9 cellular contexts compared by ENCODE assay signal in the genomic region with DNA sequence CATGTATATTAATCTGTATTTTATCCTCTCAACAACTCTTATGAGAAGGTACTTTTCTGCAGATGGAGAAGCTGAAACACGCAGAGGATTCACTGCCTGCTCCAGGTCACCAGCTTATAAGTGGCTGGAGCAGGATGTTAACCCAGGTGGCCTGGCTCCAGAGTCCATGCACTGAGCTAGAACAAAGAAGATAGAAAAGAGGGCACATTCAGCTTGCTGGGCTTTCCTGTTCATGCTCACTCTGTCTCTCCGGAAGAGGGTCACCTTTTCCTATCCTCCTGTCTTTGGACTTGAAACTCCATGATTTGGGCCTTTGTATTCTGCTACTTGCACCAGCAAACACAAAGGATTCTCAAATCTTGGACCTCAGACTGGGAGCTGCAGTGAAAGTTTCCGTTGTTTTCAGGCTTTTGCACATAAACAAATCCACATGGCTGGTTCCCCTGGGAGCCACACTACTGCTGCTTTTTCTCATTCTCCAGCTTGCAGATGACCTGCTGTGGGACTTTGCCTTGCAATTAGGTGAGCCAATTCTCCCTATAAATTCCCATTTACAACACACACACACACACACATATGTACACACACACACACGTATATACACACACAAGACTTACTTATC.
DNase-seq lines count a peak whose midpoint lies in the region; ATAC-seq, FAIRE-seq and TF ChIP-seq lines count a peak whose summit lies in the region.
"Had no signal": no experiment of that assay in that cellular context is flagged by ENCODE, and none has a peak within 500 bp of the region (broad histone marks: within the 10 kb centered on the region; RNA-seq: fewer than 3 reads in every experiment).

No MANE protein-coding gene starts in this region.

- peaks cover 0 to 8% of the 10 kb centered on the region in 2 experiments; a peak in 3 of 5 replicates for H3K4me1 ChIP-seq in K562 (replicated peaks in 1 of 2; ENCODE audit: control insufficient read depth in 2 of 2, insufficient read depth in 2 of 2, low read length in 2 of 2)

- TF ChIP-seq EP300 in K562 (IDR thresholded peaks at IDR 0.05; ENCODE audit: low read length) = no peak

- DNase-seq in DMS 273 (lab: John Stamatoyannopoulos, UW; ENCODE audit: unreplicated experiment) = peak; percentile 54
- DNase-seq in DMS 273 treated with DMSO at 0.1 percent for 48 hours (lab: John Stamatoyannopoulos, UW) = no peak
- peak; percentile 28 for DNase-seq in NB4 (ENCODE audit: low read depth)
- DNase-seq in K562 (ENCODE audit: extremely low read depth in 1 of 4, low spot score in 3 of 4) = peak; percentile 5 to 20 (median 8)
- no peak for DNase-seq in neural crest cell (ENCODE audit: low read depth, low spot score)
- DNase-seq in H54 (ENCODE audit: insufficient read length, low spot score) = no peak
- no peak for DNase-seq in HuH-7.5 (ENCODE audit: low spot score)
- DNase-seq in hepatic stellate cell (ENCODE audit: low spot score) = no peak

- no peaks in the 10 kb centered on the region for H3K9me1 ChIP-seq in K562 (ENCODE audit: control insufficient read depth, insufficient read depth, low read length)

- no peaks in the 10 kb centered on the region; the same call in 1 of the 2 replicates for H4K20me1 ChIP-seq in K562 (replicated peaks; ENCODE audit: control insufficient read depth, insufficient read depth, low read length)

- no peaks in the 10 kb centered on the region for H3K9me3 ChIP-seq in K562 (replicated peaks; ENCODE audit: control insufficient read depth, insufficient read depth, low read depth, low read length)

- H3K9me3 Mint-ChIP-seq in neural crest cell = no peaks in the 10 kb centered on the region
- H3K9me3 Mint-ChIP-seq: dendritic cell treated with granulocyte-macrophage colony-stimulating factor and Interleukin-4, amounts not matched to agents 40 ng/mL and 50 ng/mL, for 4 days had no signal

- no peaks in the 10 kb centered on the region for H3K36me3 Mint-ChIP-seq in neural crest cell (ENCODE audit: low read depth)

- peak overlapping the region; percentile 54 for H3K4me3 ChIP-seq in NB4 (ENCODE audit: low read depth, low read length)
- peak overlapping the region; percentile 73 for H3K4me3 ChIP-seq in K562

- peak overlapping the region; percentile 97 for H3K4me3 Mint-ChIP-seq in neural crest cell

- peak overlapping the region; percentile 97 for H2AFZ ChIP-seq in K562 (ENCODE audit: low read depth, low read length)

- FAIRE-seq in K562 (lab: Jason Lieb, UNC) (peak; percentile 29), H54 (lab: Jason Lieb, UNC) (no peak)

- H3K36me3 ChIP-seq in K562 (ENCODE audit: control insufficient read depth, insufficient read depth, low read length) = peaks cover 8% of the 10 kb centered on the region; the same call in 1 of the 3 replicates

- peak overlapping the region; percentile 78 for H3K4me2 ChIP-seq in K562 (ENCODE audit: insufficient read depth, low read length)

- intact Hi-C loops in K562 (cut with micrococcal nuclease) = loop anchor here (10.0 kb wide), 1 partner anchor 82 kb away; no protein-coding TSS in a partner anchor

- H3K27me3 ChIP-seq in K562 (ENCODE audit: control insufficient read depth in 2 of 2, insufficient read depth in 2 of 2, low read length in 2 of 2) = no peaks in the 10 kb centered on the region

- WGBS in K562 (ENCODE audit: insufficient coverage, low coverage, missing lambda C conversion rate) = 5% methylated on average over 4 of the region's 4 CpGs

- no peak for TF ChIP-seq RAD21 in K562 (CRISPR knock-in tag; conservative IDR thresholded peaks at IDR 0.05 in 1 of 2, IDR thresholded peaks at IDR 0.05 in 1 of 2)

- H3K27ac Mint-ChIP-seq in neural crest cell (ENCODE audit: unreplicated experiment) = no peak overlapping the region

- H3K79me2 ChIP-seq in K562 (ENCODE audit: control insufficient read depth, insufficient read depth, low read length) = peaks cover 52% of the 10 kb centered on the region

- POLR2A ChIA-PET in K562 (lab: Yijun Ruan, JAX) = interaction anchor here (0.6 to 0.8 kb wide), 2 partner anchors 11 to 44 kb away, joined by 3 read pairs; no protein-coding TSS in a partner anchor

- no peak for ATAC-seq in K562

- H3K27me3 Mint-ChIP-seq in neural crest cell (ENCODE audit: low read depth) = no peaks in the 10 kb centered on the region
- H3K27me3 Mint-ChIP-seq: dendritic cell treated with granulocyte-macrophage colony-stimulating factor and Interleukin-4, amounts not matched to agents 40 ng/mL and 50 ng/mL, for 4 days had no signal

- in situ Hi-C loops in K562 (cut with MboI) = no loop called here

- peak overlapping the region; percentile 57 for H3K27ac ChIP-seq in K562 (ENCODE audit: extremely low read depth, low read depth, low read length)

- H3K4me1 Mint-ChIP-seq in neural crest cell = peaks cover 27% of the 10 kb centered on the region

- TSS peak; percentile 76 for BruUV-seq in K562 (replicated peaks; lab: Mats Ljungman, UMichigan)

- peak overlapping the region; percentile 77 to 94; a peak in 3 of 4 replicates for H3K9ac ChIP-seq in K562 (ENCODE audit: insufficient read depth in 1 of 2, low read depth in 2 of 2, low read length in 2 of 2)

- CTCF ChIA-PET in K562 (lab: Yijun Ruan, JAX; ENCODE audit: low intra/inter-chr PET ratio) = no interaction called here

- TF ChIP-seq POLR2A in NB4 (IDR thresholded peaks at IDR 0.05; ENCODE audit: extremely low read depth, insufficient read length) = no peak
- TF ChIP-seq POLR2A in K562 (conservative IDR thresholded peaks at IDR 0.05) = no peak
- TF ChIP-seq POLR2A in H54 (IDR thresholded peaks at IDR 0.05; ENCODE audit: low read depth, low read length) = no peak

- TF ChIP-seq CTCF in NB4 (IDR thresholded peaks at IDR 0.05; ENCODE audit: low read depth, low read length) = no peak
- TF ChIP-seq CTCF in K562 (IDR thresholded peaks at IDR 0.05 in 2 of 3, conservative IDR thresholded peaks at IDR 0.05 in 1 of 3; ENCODE audit: insufficient read depth in 2 of 3, low read depth in 1 of 3, low read length in 3 of 3) = no peak
- no peak for TF ChIP-seq CTCF in neural crest cell (conservative IDR thresholded peaks at IDR 0.05)

TF ChIP-seq in K562, 482 proteins besides CTCF, POLR2A, EP300 and RAD21 (continues in another document):
- no peak for TF ChIP-seq SAP30 (IDR thresholded peaks at IDR 0.05; ENCODE audit: borderline replicate concordance, insufficient read depth, low read depth, low read length, poor library complexity, severe bottlenecking)
- no peak for TF ChIP-seq FOXP1 (CRISPR knock-in tag; IDR thresholded peaks at IDR 0.05)
- TF ChIP-seq SMAD1 (IDR thresholded peaks at IDR 0.05; ENCODE audit: low read depth, low read length, partially characterized antibody) = no peak
- TF ChIP-seq EZH2 (IDR thresholded peaks at IDR 0.05; ENCODE audit: borderline replicate concordance, low read depth, low read length) = no peak
- no peak for TF ChIP-seq ZNF253 (CRISPR knock-in tag; conservative IDR thresholded peaks at IDR 0.05)
- no peak for TF ChIP-seq LEF1 (IDR thresholded peaks at IDR 0.05)
- TF ChIP-seq, protein P1, sequence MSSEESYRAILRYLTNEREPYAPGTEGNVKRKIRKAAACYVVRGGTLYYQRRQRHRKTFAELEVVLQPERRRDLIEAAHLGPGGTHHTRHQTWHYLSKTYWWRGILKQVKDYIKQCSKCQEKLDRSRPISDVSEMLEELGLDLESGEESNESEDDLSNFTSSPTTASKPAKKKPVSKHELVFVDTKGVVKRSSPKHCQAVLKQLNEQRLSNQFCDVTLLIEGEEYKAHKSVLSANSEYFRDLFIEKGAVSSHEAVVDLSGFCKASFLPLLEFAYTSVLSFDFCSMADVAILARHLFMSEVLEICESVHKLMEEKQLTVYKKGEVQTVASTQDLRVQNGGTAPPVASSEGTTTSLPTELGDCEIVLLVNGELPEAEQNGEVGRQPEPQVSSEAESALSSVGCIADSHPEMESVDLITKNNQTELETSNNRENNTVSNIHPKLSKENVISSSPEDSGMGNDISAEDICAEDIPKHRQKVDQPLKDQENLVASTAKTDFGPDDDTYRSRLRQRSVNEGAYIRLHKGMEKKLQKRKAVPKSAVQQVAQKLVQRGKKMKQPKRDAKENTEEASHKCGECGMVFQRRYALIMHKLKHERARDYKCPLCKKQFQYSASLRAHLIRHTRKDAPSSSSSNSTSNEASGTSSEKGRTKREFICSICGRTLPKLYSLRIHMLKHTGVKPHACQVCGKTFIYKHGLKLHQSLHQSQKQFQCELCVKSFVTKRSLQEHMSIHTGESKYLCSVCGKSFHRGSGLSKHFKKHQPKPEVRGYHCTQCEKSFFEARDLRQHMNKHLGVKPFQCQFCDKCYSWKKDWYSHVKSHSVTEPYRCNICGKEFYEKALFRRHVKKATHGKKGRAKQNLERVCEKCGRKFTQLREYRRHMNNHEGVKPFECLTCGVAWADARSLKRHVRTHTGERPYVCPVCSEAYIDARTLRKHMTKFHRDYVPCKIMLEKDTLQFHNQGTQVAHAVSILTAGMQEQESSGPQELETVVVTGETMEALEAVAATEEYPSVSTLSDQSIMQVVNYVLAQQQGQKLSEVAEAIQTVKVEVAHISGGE (CRISPR knock-in tag; IDR thresholded peaks at IDR 0.05) = no peak
- TF ChIP-seq CBX1 (IDR thresholded peaks at IDR 0.05; ENCODE audit: low read depth) = no peak

Comparison
In these comparisons a context has a peak if more than half of its experiments do, and no peak if none do; other contexts are left out.
1. DNase-seq: peak in DMS 273 (single experiment), NB4 (single experiment) and K562 (4 of 4); none in DMS 273 treated with DMSO at 0.1 percent for 48 hours (single experiment), neural crest cell (single experiment), H54 (single experiment), HuH-7.5 (single experiment) and hepatic stellate cell (single experiment).